Comparison of ENCODE assay signal across 1 cellular context in the genomic region with DNA sequence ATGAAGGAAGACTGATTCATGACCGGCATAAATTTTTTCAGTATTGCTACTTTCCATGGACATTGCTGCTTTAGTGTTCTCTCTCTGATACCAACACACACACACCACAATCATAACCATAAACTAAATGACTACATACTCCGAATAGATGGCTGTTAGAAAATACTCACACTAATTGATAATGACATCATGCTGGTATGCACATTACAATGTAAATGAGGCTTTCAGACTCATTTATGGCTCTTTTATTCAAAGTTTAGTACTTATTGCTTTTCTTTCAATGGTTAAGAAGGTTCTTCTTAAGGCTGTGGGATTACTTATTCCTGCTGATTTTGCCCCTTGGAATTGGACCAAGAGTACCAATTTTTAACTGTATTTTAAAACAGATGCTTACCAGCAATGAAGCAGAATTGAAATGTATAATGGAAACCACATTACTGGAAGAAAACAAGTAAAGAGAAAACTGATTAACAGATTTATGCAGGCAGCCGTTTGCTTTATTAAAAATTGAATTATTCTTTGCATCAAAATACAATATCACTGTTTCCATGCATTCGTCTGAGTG.
TF ChIP-seq lines count a peak whose summit lies in the region.

No MANE protein-coding gene starts in this region.

TF ChIP-seq in endothelial cell of umbilical vein, 7 proteins besides CTCF, POLR2A, EP300 and RAD21:
- TF ChIP-seq GATA2 (IDR thresholded peaks at IDR 0.05; ENCODE audit: insufficient read depth, insufficient read length, low read depth, low read length) = no peak
- TF ChIP-seq POLR2AphosphoS5 (IDR thresholded peaks at IDR 0.05; ENCODE audit: insufficient read depth, low read depth, low read length) = no peak
- TF ChIP-seq JUN (IDR thresholded peaks at IDR 0.05; ENCODE audit: borderline replicate concordance, insufficient read depth, insufficient read length, low read depth) = no peak
- TF ChIP-seq MYC (IDR thresholded peaks at IDR 0.05; ENCODE audit: low read depth, low read length) = no peak
- no peak for TF ChIP-seq EZH2 (IDR thresholded peaks at IDR 0.05; ENCODE audit: borderline replicate concordance, low read depth, low read length, severe bottlenecking)
- TF ChIP-seq, protein P1, sequence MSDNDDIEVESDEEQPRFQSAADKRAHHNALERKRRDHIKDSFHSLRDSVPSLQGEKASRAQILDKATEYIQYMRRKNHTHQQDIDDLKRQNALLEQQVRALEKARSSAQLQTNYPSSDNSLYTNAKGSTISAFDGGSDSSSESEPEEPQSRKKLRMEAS (IDR thresholded peaks at IDR 0.05; ENCODE audit: insufficient read depth, insufficient read length) = no peak
- no peak for TF ChIP-seq FOS (IDR thresholded peaks at IDR 0.05; ENCODE audit: borderline replicate concordance, insufficient read depth, low read length)
TF ChIP-seq in endothelial cell of umbilical vein: peak in this region for 0.
